In the genomic region with DNA sequence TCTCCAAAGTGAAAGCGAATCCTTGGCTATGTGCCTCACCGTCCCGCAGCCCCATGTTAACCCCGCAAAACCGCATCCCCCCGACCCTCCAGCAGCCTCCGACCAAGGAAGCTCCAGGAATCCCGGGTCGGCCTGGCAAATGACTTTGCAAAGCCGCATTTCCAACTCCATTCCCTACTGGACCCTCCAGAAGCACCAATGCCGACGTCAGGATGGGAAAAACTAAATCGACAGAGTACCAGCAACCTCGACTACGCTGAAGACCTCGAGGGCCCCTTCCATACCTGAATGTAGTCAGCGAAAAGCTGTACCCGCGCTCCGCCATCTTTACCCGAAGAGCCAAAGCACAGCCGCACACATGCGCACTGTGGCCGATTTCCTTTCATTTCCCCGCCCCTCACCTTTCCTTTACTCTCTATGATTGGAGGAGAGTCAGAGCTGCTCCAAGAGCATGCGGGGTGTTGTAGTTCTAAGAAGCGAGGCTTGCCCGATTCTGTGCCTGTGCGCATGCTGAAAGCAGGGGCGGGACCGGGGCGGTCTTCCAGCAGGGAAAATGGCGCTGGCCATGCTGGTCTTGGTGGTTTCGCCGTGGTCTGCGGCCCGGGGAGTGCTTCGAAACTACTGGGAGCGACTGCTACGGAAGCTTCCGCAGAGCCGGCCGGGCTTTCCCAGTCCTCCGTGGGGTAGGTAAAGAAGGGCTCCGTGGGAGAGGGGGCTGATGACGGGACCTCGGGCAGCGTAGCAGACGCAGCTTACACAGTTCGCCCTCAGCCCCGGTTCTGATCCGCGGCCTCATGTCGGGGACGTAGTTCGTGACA, we compare ENCODE assay signal across 7 cellular contexts. TPM values are rescaled to one million over a fixed set of nuclear protein-coding genes. Genes with fewer than 3 reads are reported as not detected.
DNase-seq lines count a peak whose midpoint lies in the region; ATAC-seq and TF ChIP-seq lines count a peak whose summit lies in the region.

TSS of gene MRPL32 (plus strand) at position 543 of the 818 bp plus-strand sequence. CDS start at position 554, 11 bp downstream.
TSS of gene PSMA2 (minus strand) at position 341 of the 818 bp plus-strand sequence. CDS start at position 325, 16 bp downstream.

- peaks cover 16% of the 10 kb centered on the region for H3K4me1 ChIP-seq in hepatocyte (ENCODE audit: insufficient read depth)

- peak within 1 kb of the TSS; percentile 78 for H3K4me3 ChIP-seq in hepatocyte

- H3K9me3 ChIP-seq in hepatocyte (ENCODE audit: low read depth): no peaks in the 10 kb centered on the region

- no peaks in the 10 kb centered on the region for H3K9me2 ChIP-seq in hepatocyte (replicated peaks; ENCODE audit: insufficient read depth)

- TF ChIP-seq CTCF in hepatocyte (IDR thresholded peaks at IDR 0.05; ENCODE audit: poor library complexity): no peak

- no peaks in the 10 kb centered on the region for H3K36me3 ChIP-seq in hepatocyte (replicated peaks; ENCODE audit: insufficient read depth, low read depth)

- H3K79me2 ChIP-seq in hepatocyte: peaks cover 79% of the 10 kb centered on the region

- peaks cover 38% of the 10 kb centered on the region for H4K20me1 ChIP-seq in hepatocyte (ENCODE audit: insufficient read depth, poor library complexity, severe bottlenecking)

- DNase-seq in NCI-H2081 (lab: John Stamatoyannopoulos, UW) (peak; percentile 98 to 99), T1000 (lab: John Stamatoyannopoulos, UW) (peak; percentile 91), astrocyte of the hippocampus (ENCODE audit: low read depth, low spot score) (peak; percentile 98), hepatocyte (ENCODE audit: low spot score) (peak; percentile 97), renal cortical epithelial cell (ENCODE audit: low read depth) (peak; percentile 97)

- no peaks in the 10 kb centered on the region for H3K27me3 ChIP-seq in hepatocyte

- peak within 1 kb of the TSS; percentile 82 for H3K27ac ChIP-seq in hepatocyte

- 1% methylated on average over 56 of the region's 56 CpGs for WGBS in hepatocyte (ENCODE audit: low lambda C conversion rate, missing lambda C conversion rate)

- peak; percentile 99 for ATAC-seq in GM18508 (IDR thresholded peaks at IDR 0.05; ENCODE audit: insufficient read depth, unreplicated experiment)
- peak; percentile 99 for ATAC-seq in HG03025 (IDR thresholded peaks at IDR 0.05; ENCODE audit: low FRiP score, unreplicated experiment)

- peak within 1 kb of the TSS; percentile 71 for H2AFZ ChIP-seq in hepatocyte

- peak within 1 kb of the TSS; percentile 95 for H3K4me2 ChIP-seq in hepatocyte

RNA-seq across cellular contexts. Expression of gene MRPL32, which starts in this region (rescaled TPM):
- total RNA-seq in hepatocyte: 67.4 and 70.0 TPM in 2 replicates
- 59.9 and 69.2 TPM in 2 replicates for polyA plus RNA-seq in hepatocyte
- total RNA-seq in renal cortical epithelial cell: 71.2 and 103 TPM in 2 replicates

RNA-seq across cellular contexts. Expression of gene PSMA2, which starts in this region (rescaled TPM):
- total RNA-seq in hepatocyte (117 and 118 TPM in 2 replicates), renal cortical epithelial cell (61.6 and 160 TPM in 2 replicates)
- polyA plus RNA-seq in hepatocyte: 213 and 217 TPM in 2 replicates

Comparison
In these comparisons a context has a peak if more than half of its experiments do, and no peak if none do; other contexts are left out.
1. Peak in every context shown above with its lines: DNase-seq, ATAC-seq, H3K4me3 ChIP-seq and H3K27ac ChIP-seq.